In the genomic region with DNA sequence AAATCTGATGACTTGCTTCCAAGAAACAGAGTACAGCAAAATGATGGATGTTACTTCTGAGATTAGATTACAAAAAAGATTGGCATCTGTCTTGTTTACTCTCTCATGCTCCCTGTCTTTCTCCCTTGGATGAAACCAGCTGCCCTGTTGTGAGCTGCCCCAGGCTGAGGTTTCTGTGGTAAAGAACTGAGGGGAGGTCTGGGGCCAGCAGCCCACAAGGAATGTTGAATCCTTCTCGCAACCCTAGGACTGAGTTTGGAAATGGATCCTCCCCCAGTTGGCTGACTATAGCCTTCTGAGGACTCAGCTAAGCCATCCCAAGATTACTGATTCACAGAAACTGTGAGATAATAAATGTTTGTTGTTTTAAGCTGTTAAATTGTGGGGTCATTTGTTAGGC, we compare ENCODE assay signal across 1 cellular context.
TF ChIP-seq lines count a peak whose summit lies in the region.

No MANE protein-coding gene starts in this region.

TF ChIP-seq in IMR-90, 13 proteins besides CTCF, POLR2A, EP300 and RAD21:
- TF ChIP-seq RFX5 (IDR thresholded peaks at IDR 0.05; ENCODE audit: low read depth, low read length): no peak
- no peak for TF ChIP-seq NFE2L2 (IDR thresholded peaks at IDR 0.05; ENCODE audit: low read depth, low read length)
- no peak for TF ChIP-seq FOS (IDR thresholded peaks at IDR 0.05; ENCODE audit: low read depth, low read length)
- no peak for TF ChIP-seq SMC3 (IDR thresholded peaks at IDR 0.05; ENCODE audit: low read depth, low read length)
- no peak for TF ChIP-seq USF2 (IDR thresholded peaks at IDR 0.05; ENCODE audit: low read depth, low read length)
- TF ChIP-seq, protein P1, sequence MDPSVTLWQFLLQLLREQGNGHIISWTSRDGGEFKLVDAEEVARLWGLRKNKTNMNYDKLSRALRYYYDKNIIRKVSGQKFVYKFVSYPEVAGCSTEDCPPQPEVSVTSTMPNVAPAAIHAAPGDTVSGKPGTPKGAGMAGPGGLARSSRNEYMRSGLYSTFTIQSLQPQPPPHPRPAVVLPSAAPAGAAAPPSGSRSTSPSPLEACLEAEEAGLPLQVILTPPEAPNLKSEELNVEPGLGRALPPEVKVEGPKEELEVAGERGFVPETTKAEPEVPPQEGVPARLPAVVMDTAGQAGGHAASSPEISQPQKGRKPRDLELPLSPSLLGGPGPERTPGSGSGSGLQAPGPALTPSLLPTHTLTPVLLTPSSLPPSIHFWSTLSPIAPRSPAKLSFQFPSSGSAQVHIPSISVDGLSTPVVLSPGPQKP (IDR thresholded peaks at IDR 0.05; ENCODE audit: borderline replicate concordance, low read depth, low read length): no peak
